Comparison of ENCODE assay signal across 25 cellular contexts in the genomic region with DNA sequence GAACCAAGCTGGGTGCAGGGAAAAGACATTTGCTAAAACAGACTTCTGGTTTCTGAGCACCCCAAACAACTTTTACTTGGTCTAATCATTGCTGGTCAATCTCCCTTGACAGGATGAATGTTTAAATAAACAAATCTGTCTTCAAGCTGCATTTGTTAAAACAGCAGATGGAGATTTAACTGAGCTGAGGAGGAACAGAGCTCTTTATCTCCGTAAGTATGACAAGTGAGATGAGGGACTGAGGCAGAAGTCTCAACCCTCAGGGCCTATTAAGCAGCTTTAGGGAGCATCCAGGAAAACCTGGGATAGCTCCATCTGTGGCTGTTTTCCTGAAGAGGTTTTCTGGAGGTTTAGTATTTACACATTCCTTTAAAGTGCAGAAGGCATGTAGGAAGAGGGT. TPM values are rescaled to one million over a fixed set of nuclear protein-coding genes. Genes with fewer than 3 reads are reported as not detected.
DNase-seq lines count a peak whose midpoint lies in the region; ATAC-seq, FAIRE-seq and TF ChIP-seq lines count a peak whose summit lies in the region.
"Had no signal": no experiment of that assay in that cellular context is flagged by ENCODE, and none has a peak within 500 bp of the region (broad histone marks: within the 10 kb centered on the region; RNA-seq: fewer than 3 reads in every experiment).

No MANE protein-coding gene starts in this region.

- no peak overlapping the region for H3K9ac ChIP-seq in HepG2 (ENCODE audit: insufficient read depth, low read depth, low read length)

- peaks cover 0 to 5% (median 0%) of the 10 kb centered on the region in 6 donors for H3K9me3 Mint-ChIP-seq in immature natural killer cell
- H3K9me3 Mint-ChIP-seq: IgD-negative memory B cell; stimulated activated naive B cell treated with anti-CD40 and anti-IgM and Interleukin-4, amounts not matched to agents 10 μg/mL and 1 μg/mL and 100 μg/mL, for 72 hours had no signal

- TF ChIP-seq EP300 in HepG2 (IDR thresholded peaks at IDR 0.05; ENCODE audit: low read depth in 2 of 2, low read length in 2 of 2) (no peak), HepG2 (CRISPR knock-in tag; IDR thresholded peaks at IDR 0.05; ENCODE audit: borderline replicate concordance) (no peak)

- peaks cover 41% of the 10 kb centered on the region for H3K79me2 ChIP-seq in HepG2 (ENCODE audit: insufficient read depth, low read length)

- CTCF ChIA-PET in HepG2 (lab: Yijun Ruan, JAX; ENCODE audit: low intra/inter-chr PET ratio, low total read pairs): no interaction called here

- no peaks in the 10 kb centered on the region for H3K27me3 ChIP-seq in HepG2 (ENCODE audit: control insufficient read depth in 1 of 2, insufficient read depth in 2 of 2, low read length in 2 of 2)
- no peaks in the 10 kb centered on the region for H3K27me3 ChIP-seq in right lobe of liver
- no peaks in the 10 kb centered on the region for H3K27me3 ChIP-seq in vagina
- no peaks in the 10 kb centered on the region for H3K27me3 ChIP-seq in pancreas
- H3K27me3 ChIP-seq: adrenal gland, thyroid gland had no signal

- peaks cover 51 to 61% of the 10 kb centered on the region in 2 donors for H3K4me1 Mint-ChIP-seq in immature natural killer cell

- WGBS in HepG2 (ENCODE audit: low lambda C conversion rate): 94% methylated on average over 1 of the region's 1 CpG
- no CpG with 5 or more reads among the region's 1 CpG for WGBS in right lobe of liver (ENCODE audit: insufficient coverage, low coverage, low lambda C conversion rate, missing lambda C conversion rate)
- 69 to 76% methylated on average over 1 of the region's 1 CpG for WGBS in pancreas, 2 donors

- no peak overlapping the region for H2AFZ ChIP-seq in HepG2 (ENCODE audit: low read length)

- TF ChIP-seq POLR2A in HepG2 (IDR thresholded peaks at IDR 0.05; ENCODE audit: insufficient read depth in 1 of 2, low read depth in 2 of 2, low read length in 2 of 2) (no peak), right lobe of liver (IDR thresholded peaks at IDR 0.05) (no peak), vagina (IDR thresholded peaks at IDR 0.05) (no peak)

- DNase-seq in HepG2 (ENCODE audit: low spot score) (no peak), right lobe of liver (no peak), immature natural killer cell (no peak), vagina (ENCODE audit: extremely low spot score in 2 of 2) (no peak), HuH-7 (ENCODE audit: low spot score) (no peak), pancreas (no peak), amniotic stem cell (lab: John Stamatoyannopoulos, UW) (no peak)
- DNase-seq: ACHN; activated CD8-positive, alpha-beta memory T cell treated with anti-CD3 and anti-CD28 coated beads, Interleukin-2, amount 50 U/mL, for 48 hours; activated effector memory CD4-positive, alpha-beta T cell treated with anti-CD3 and anti-CD28 coated beads, Interleukin-2, amount 50 U/mL, for 16 hours; cerebellar nuclear complex; DND-41; H7; hippocampal formation; NCI-H2029; NCI-H748 treated with DMSO at 0.1 percent for 48 hours; right cardiac atrium; stimulated activated naive B cell treated with anti-CD40 and anti-IgM and Interleukin-4, amounts not matched to agents 10 μg/mL and 1 μg/mL and 100 μg/mL, for 72 hours; T1000; thyroid gland had no signal

- peaks cover 4 to 18% of the 10 kb centered on the region in 2 experiments for H3K36me3 ChIP-seq in HepG2 (replicated peaks in 1 of 2; ENCODE audit: control insufficient read depth in 1 of 2, insufficient read depth in 2 of 2, low read length in 2 of 2)
- H3K36me3 ChIP-seq in right lobe of liver: no peaks in the 10 kb centered on the region
- H3K36me3 ChIP-seq in vagina: no peaks in the 10 kb centered on the region
- H3K36me3 ChIP-seq in pancreas: no peaks in the 10 kb centered on the region
- H3K36me3 ChIP-seq: adrenal gland, thyroid gland had no signal

- in situ Hi-C loops in HepG2 (cut with HindIII; ENCODE audit: extremely low pct_ligation_motif_present, low pct_unique_long_range_greater_than_20kb): no loop called here

- no peak for TF ChIP-seq CTCF in HepG2 (CRISPR knock-in tag; IDR thresholded peaks at IDR 0.05)
- TF ChIP-seq CTCF in right lobe of liver (IDR thresholded peaks at IDR 0.05): no peak
- no peak for TF ChIP-seq CTCF in VCaP (conservative IDR thresholded peaks at IDR 0.05)
- no peak for TF ChIP-seq CTCF in vagina (IDR thresholded peaks at IDR 0.05)
- no peak for TF ChIP-seq CTCF in pancreas (IDR thresholded peaks at IDR 0.05)

- FAIRE-seq in HepG2 (lab: Jason Lieb, UNC) (peak; percentile 8), pancreas (lab: Jason Lieb, UNC) (no peak)
- FAIRE-seq: endometrium, GM18507 had no signal

- BruUV-seq in HepG2 (replicated peaks; lab: Mats Ljungman, UMichigan): no TSS peak

- peaks cover 28% of the 10 kb centered on the region for H4K20me1 ChIP-seq in HepG2 (ENCODE audit: insufficient read depth, low read length)

- H3K4me3 ChIP-seq in HepG2 (replicated peaks in 1 of 3; ENCODE audit: insufficient read depth in 1 of 3, low read depth in 2 of 3, low read length in 3 of 3) (no peak overlapping the region), right lobe of liver (no peak overlapping the region), vagina (no peak overlapping the region), pancreas (no peak overlapping the region)
- H3K4me3 ChIP-seq: adrenal gland, thyroid gland had no signal

- H3K36me3 Mint-ChIP-seq in immature natural killer cell: no peaks in the 10 kb centered on the region
- H3K36me3 Mint-ChIP-seq: IgD-negative memory B cell; stimulated activated naive B cell treated with anti-CD40 and anti-IgM and Interleukin-4, amounts not matched to agents 10 μg/mL and 1 μg/mL and 100 μg/mL, for 72 hours had no signal

- H3K4me2 ChIP-seq in HepG2 (ENCODE audit: low read depth, low read length): no peak overlapping the region

- ATAC-seq in HepG2: no peak
- ATAC-seq in right lobe of liver: no peak
- ATAC-seq in pancreas: no peak
- ATAC-seq: right cardiac atrium; stimulated activated naive B cell treated with anti-CD40 and anti-IgM and Interleukin-4, amounts not matched to agents 10 μg/mL and 1 μg/mL and 100 μg/mL, for 72 hours had no signal

- peak overlapping the region in 4 of 6 donors; percentile 20 to 75 (median 72) for H3K27ac Mint-ChIP-seq in immature natural killer cell
- H3K27ac Mint-ChIP-seq: stimulated activated naive B cell treated with anti-CD40 and anti-IgM and Interleukin-4, amounts not matched to agents 10 μg/mL and 1 μg/mL and 100 μg/mL, for 72 hours had no signal

- peaks cover 3 to 7% (median 6%) of the 10 kb centered on the region in 3 donors for H3K27me3 Mint-ChIP-seq in immature natural killer cell (ENCODE audit: low read depth in 3 of 3)

- no peak for TF ChIP-seq RAD21 in HepG2 (CRISPR knock-in tag; IDR thresholded peaks at IDR 0.05)

- POLR2A ChIA-PET in HepG2 (lab: Yijun Ruan, JAX): interaction anchor here (0.9 to 1.1 kb wide), 2 partner anchors 19 to 40 kb away, joined by 3 read pairs; no protein-coding TSS in a partner anchor

- intact Hi-C loops in HepG2 (cut with micrococcal nuclease; ENCODE audit: unreplicated experiment): no loop called here
- intact Hi-C loops in right lobe of liver (cut with DNase I): no loop called here
- intact Hi-C loops in vagina (cut with DNase I): no loop called here
- intact Hi-C loops in pancreas (cut with DNase I): no loop called here

- H3K9me3 ChIP-seq in HepG2 (ENCODE audit: low read length) (no peaks in the 10 kb centered on the region), right lobe of liver (no peaks in the 10 kb centered on the region), vagina (no peaks in the 10 kb centered on the region), pancreas (no peaks in the 10 kb centered on the region)
- H3K9me3 ChIP-seq: adrenal gland, thyroid gland had no signal

- no peak overlapping the region for H3K27ac ChIP-seq in HepG2 (ENCODE audit: extremely low read length, insufficient read depth, low read length)
- no peak overlapping the region for H3K27ac ChIP-seq in right lobe of liver
- H3K27ac ChIP-seq in VCaP: peak overlapping the region; percentile 5; the same call in 1 of the 2 replicates
- H3K27ac ChIP-seq in vagina: peak overlapping the region; percentile 6
- H3K27ac ChIP-seq in pancreas: no peak overlapping the region
- H3K27ac ChIP-seq: adrenal gland, thyroid gland had no signal

- no peak overlapping the region for H3K4me3 Mint-ChIP-seq in immature natural killer cell
- H3K4me3 Mint-ChIP-seq: IgD-negative memory B cell; stimulated activated naive B cell treated with anti-CD40 and anti-IgM and Interleukin-4, amounts not matched to agents 10 μg/mL and 1 μg/mL and 100 μg/mL, for 72 hours had no signal

- H3K4me1 ChIP-seq in HepG2 (ENCODE audit: insufficient read depth, low read length) (peaks cover 75% of the 10 kb centered on the region), right lobe of liver (peaks cover 0 to 31% (median 4%) of the 10 kb centered on the region in 4 donors), vagina (peaks cover 36% of the 10 kb centered on the region), pancreas (peaks cover 0 to 4% (median 0%) of the 10 kb centered on the region in 3 donors)

RNA-seq across cellular contexts. Expression of a gene that starts 40.6 kb away (rescaled TPM):
- 23.3 and 34.3 TPM in 2 replicates for total RNA-seq in HepG2 (2016; rRNA removed; fragmentation: Illumina TruSeq; extraction: Trizol)
- total RNA-seq in HepG2 (2016; cell fraction: cytosol; rRNA removed; fragmentation: Illumina TruSeq; extraction: Trizol; ENCODE audit: low read depth): 7.4 and 10.8 TPM in 2 replicates
- total RNA-seq in HepG2 (2016; cell fraction: insoluble cytoplasmic fraction; rRNA removed; fragmentation: Illumina TruSeq; extraction: Trizol): 20.1 and 34.4 TPM in 2 replicates
- 11.6 and 15.7 TPM in 2 replicates for total RNA-seq in HepG2 (2016; cell fraction: membrane; rRNA removed; fragmentation: Illumina TruSeq; extraction: Trizol)
- 37.4 and 38.1 TPM in 2 replicates for total RNA-seq in HepG2 (2016; cell fraction: nucleus; rRNA removed; fragmentation: Illumina TruSeq; extraction: Trizol)
- polyA plus RNA-seq in HepG2 (2011; rRNA removed): 32.3 and 34.6 TPM in 2 replicates
- polyA plus RNA-seq in HepG2 (2011; cell fraction: cytosol; rRNA removed): 24.8 and 25.8 TPM in 2 replicates
- 114 and 118 TPM in 2 replicates for polyA plus RNA-seq in HepG2 (2011; cell fraction: nucleus; rRNA removed)
- 38.7 and 42.0 TPM in 2 replicates for polyA plus RNA-seq in HepG2 (2012)
- 3.0 and 3.7 TPM in 2 replicates for polyA plus RNA-seq in HepG2 (2016; cell fraction: cytosol; fragmentation: Illumina TruSeq; extraction: Trizol; ENCODE audit: low read depth)
- polyA plus RNA-seq in HepG2 (2016; cell fraction: insoluble cytoplasmic fraction; fragmentation: Illumina TruSeq; extraction: Trizol; ENCODE audit: low read depth): 19.3 and 24.8 TPM in 2 replicates
- 8.1 TPM in 2 replicates for polyA plus RNA-seq in HepG2 (2016; cell fraction: membrane; fragmentation: Illumina TruSeq; extraction: Trizol; ENCODE audit: low read depth)
- 90.8 and 96.3 TPM in 2 replicates for polyA plus RNA-seq in HepG2 (2016; cell fraction: nucleus; fragmentation: Illumina TruSeq; extraction: Trizol; ENCODE audit: insufficient read depth, low read depth)
- polyA minus RNA-seq in HepG2 (2011; rRNA and poly(A)+ RNA removed; ENCODE audit: low replicate concordance): 1.7 and 32.6 TPM in 2 replicates
- 6.9 and 8.0 TPM in 2 replicates for polyA minus RNA-seq in HepG2 (2011; cell fraction: cytosol; rRNA and poly(A)+ RNA removed)
- 46.9 and 49.6 TPM in 2 replicates for polyA minus RNA-seq in HepG2 (2011; cell fraction: nucleus; rRNA and poly(A)+ RNA removed)
- 10 to 100 TPM in 1 of 6 experiments, 1 to 10 TPM in 5; 3.6 to 16.0 (median 7.1) TPM for total RNA-seq in right lobe of liver
- under 1 TPM in 2 of 3 donors, not detected in 1; 0.19 to 0.77 TPM for polyA plus RNA-seq in immature natural killer cell
- 11.5 TPM for total RNA-seq in vagina
- total RNA-seq in pancreas: 1 to 10 TPM; 5.1 to 9.0 (median 5.5) TPM
- polyA plus RNA-seq in pancreas: 10 to 100 TPM; 15.5 to 19.4 TPM

Comparison
In these comparisons a context has a peak if more than half of its experiments do, and no peak if none do; other contexts are left out.
1. H3K27ac ChIP-seq: peak in VCaP (single experiment) and vagina (single experiment); none in HepG2 (single experiment), right lobe of liver (0 of 3) and pancreas (0 of 4).